Comparison of ENCODE assay signal across 9 cellular contexts in genomic region chr5:66864240-66864884, GRCh38.
A peak's percentile ranks its signal among the peaks of the same experiment; 100 is the strongest.
DNase-seq lines count a peak whose midpoint lies in the region; ATAC-seq and TF ChIP-seq lines count a peak whose summit lies in the region.
"Had no signal": no experiment of that assay in that cellular context is flagged by ENCODE, and none has a peak within 500 bp of the region (broad histone marks: within the 10 kb centered on the region; RNA-seq: fewer than 3 reads in every experiment).

No MANE protein-coding gene starts in this region.

- H3K79me2 ChIP-seq in SU-DHL-6 (ENCODE audit: insufficient read depth, low read length): no peaks in the 10 kb centered on the region

- no peaks in the 10 kb centered on the region for H3K9me3 ChIP-seq in SU-DHL-6 (ENCODE audit: insufficient read depth, low read length)

- no peak overlapping the region for H3K9ac ChIP-seq in SU-DHL-6 (ENCODE audit: low read length)

- H3K27ac ChIP-seq in SU-DHL-6 (ENCODE audit: low read depth, low read length): no peak overlapping the region
- H3K27ac ChIP-seq: HL-60 had no signal

- ATAC-seq in GM18867 (IDR thresholded peaks at IDR 0.05; ENCODE audit: unreplicated experiment) (peak; percentile 80), HG02610 (IDR thresholded peaks at IDR 0.05; ENCODE audit: unreplicated experiment) (no peak)
- no peak for ATAC-seq in stimulated activated naive CD8-positive, alpha-beta T cell treated with anti-CD3 and anti-CD28 coated beads, Interleukin-15, Interleukin-2, amounts not matched to agents 100 U/mL and 50 U/mL, for 24 hours

- H3F3A ChIP-seq in SU-DHL-6 (ENCODE audit: insufficient read depth): no peaks in the 10 kb centered on the region

- peak; percentile 26 for TF ChIP-seq CTCF in SU-DHL-6 (IDR thresholded peaks at IDR 0.05; ENCODE audit: insufficient read depth, low read length, poor library complexity, severe bottlenecking)

- no peaks in the 10 kb centered on the region for H3K9me2 ChIP-seq in SU-DHL-6 (replicated peaks; ENCODE audit: insufficient read depth, low read length)

- H3K4me2 ChIP-seq in SU-DHL-6 (ENCODE audit: low read depth, low read length, poor library complexity, severe bottlenecking): no peak overlapping the region

- no peaks in the 10 kb centered on the region for H3K36me3 ChIP-seq in SU-DHL-6 (ENCODE audit: low read length)

- no peak overlapping the region for H3K4me3 ChIP-seq in SU-DHL-6 (ENCODE audit: insufficient read depth, low read length, poor library complexity, severe bottlenecking)

- no peaks in the 10 kb centered on the region for H4K20me1 ChIP-seq in SU-DHL-6 (ENCODE audit: low read depth, low read length)

- H3K27me3 ChIP-seq in SU-DHL-6 (ENCODE audit: low read length): no peaks in the 10 kb centered on the region

- DNase-seq in AG20443 (ENCODE audit: low spot score) (peak; percentile 41), glomerular endothelial cell (ENCODE audit: extremely low read depth, low read depth, low spot score) (peak; percentile 81), OCI-M2 (lab: John Stamatoyannopoulos, UW; ENCODE audit: unreplicated experiment) (no peak), C1 segment of cervical spinal cord (lab: John Stamatoyannopoulos, UW) (no peak)
- DNase-seq in stimulated activated naive CD8-positive, alpha-beta T cell treated with anti-CD3 and anti-CD28 coated beads, Interleukin-15, Interleukin-2, amounts not matched to agents 100 U/mL and 50 U/mL, for 24 hours: peak; percentile 33

- H2AFZ ChIP-seq in SU-DHL-6 (ENCODE audit: low read depth, low read length, severe bottlenecking): no peak overlapping the region

Comparison
In these comparisons a context has a peak if more than half of its experiments do, and no peak if none do; other contexts are left out.
1. DNase-seq: peak in AG20443 (single experiment), glomerular endothelial cell (single experiment) and stimulated activated naive CD8-positive, alpha-beta T cell treated with anti-CD3 and anti-CD28 coated beads, Interleukin-15, Interleukin-2, amounts not matched to agents 100 U/mL and 50 U/mL, for 24 hours (single experiment); none in OCI-M2 (single experiment) and C1 segment of cervical spinal cord (0 of 14).